Comparison of ENCODE assay signal across 1 cellular context in genomic region chr5:41148448-41148847, GRCh38.
TF ChIP-seq lines count a peak whose summit lies in the region.

No MANE protein-coding gene starts in this region.

TF ChIP-seq in HepG2, 621 proteins besides CTCF, POLR2A, EP300 and RAD21 (continued from another document):
- TF ChIP-seq, protein P1, sequence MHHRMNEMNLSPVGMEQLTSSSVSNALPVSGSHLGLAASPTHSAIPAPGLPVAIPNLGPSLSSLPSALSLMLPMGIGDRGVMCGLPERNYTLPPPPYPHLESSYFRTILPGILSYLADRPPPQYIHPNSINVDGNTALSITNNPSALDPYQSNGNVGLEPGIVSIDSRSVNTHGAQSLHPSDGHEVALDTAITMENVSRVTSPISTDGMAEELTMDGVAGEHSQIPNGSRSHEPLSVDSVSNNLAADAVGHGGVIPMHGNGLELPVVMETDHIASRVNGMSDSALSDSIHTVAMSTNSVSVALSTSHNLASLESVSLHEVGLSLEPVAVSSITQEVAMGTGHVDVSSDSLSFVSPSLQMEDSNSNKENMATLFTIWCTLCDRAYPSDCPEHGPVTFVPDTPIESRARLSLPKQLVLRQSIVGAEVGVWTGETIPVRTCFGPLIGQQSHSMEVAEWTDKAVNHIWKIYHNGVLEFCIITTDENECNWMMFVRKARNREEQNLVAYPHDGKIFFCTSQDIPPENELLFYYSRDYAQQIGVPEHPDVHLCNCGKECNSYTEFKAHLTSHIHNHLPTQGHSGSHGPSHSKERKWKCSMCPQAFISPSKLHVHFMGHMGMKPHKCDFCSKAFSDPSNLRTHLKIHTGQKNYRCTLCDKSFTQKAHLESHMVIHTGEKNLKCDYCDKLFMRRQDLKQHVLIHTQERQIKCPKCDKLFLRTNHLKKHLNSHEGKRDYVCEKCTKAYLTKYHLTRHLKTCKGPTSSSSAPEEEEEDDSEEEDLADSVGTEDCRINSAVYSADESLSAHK (CRISPR knock-in tag; IDR thresholded peaks at IDR 0.05; ENCODE audit: borderline replicate concordance), result no peak
- TF ChIP-seq YY1 (IDR thresholded peaks at IDR 0.05; ENCODE audit: insufficient read depth, insufficient replicate concordance, low read depth, low read length) (no peak), ZNF670 (CRISPR knock-in tag; IDR thresholded peaks at IDR 0.05; ENCODE audit: borderline replicate concordance) (no peak), NFKBIZ (CRISPR knock-in tag; IDR thresholded peaks at IDR 0.05) (no peak), FOXM1 (CRISPR knock-in tag; IDR thresholded peaks at IDR 0.05) (no peak), GABPB1 (CRISPR knock-in tag; IDR thresholded peaks at IDR 0.05) (no peak), NR2F2 (IDR thresholded peaks at IDR 0.05; ENCODE audit: borderline replicate concordance, low read depth) (no peak), HHEX (CRISPR knock-in tag; IDR thresholded peaks at IDR 0.05) (no peak), NONO (IDR thresholded peaks at IDR 0.05) (no peak), NONO (CRISPR knock-in tag; conservative IDR thresholded peaks at IDR 0.05) (no peak)
- TF ChIP-seq, protein P2, sequence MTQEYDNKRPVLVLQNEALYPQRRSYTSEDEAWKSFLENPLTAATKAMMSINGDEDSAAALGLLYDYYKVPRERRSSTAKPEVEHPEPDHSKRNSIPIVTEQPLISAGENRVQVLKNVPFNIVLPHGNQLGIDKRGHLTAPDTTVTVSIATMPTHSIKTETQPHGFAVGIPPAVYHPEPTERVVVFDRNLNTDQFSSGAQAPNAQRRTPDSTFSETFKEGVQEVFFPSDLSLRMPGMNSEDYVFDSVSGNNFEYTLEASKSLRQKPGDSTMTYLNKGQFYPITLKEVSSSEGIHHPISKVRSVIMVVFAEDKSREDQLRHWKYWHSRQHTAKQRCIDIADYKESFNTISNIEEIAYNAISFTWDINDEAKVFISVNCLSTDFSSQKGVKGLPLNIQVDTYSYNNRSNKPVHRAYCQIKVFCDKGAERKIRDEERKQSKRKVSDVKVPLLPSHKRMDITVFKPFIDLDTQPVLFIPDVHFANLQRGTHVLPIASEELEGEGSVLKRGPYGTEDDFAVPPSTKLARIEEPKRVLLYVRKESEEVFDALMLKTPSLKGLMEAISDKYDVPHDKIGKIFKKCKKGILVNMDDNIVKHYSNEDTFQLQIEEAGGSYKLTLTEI (CRISPR knock-in tag; conservative IDR thresholded peaks at IDR 0.05), result no peak
- TF ChIP-seq, protein P3, sequence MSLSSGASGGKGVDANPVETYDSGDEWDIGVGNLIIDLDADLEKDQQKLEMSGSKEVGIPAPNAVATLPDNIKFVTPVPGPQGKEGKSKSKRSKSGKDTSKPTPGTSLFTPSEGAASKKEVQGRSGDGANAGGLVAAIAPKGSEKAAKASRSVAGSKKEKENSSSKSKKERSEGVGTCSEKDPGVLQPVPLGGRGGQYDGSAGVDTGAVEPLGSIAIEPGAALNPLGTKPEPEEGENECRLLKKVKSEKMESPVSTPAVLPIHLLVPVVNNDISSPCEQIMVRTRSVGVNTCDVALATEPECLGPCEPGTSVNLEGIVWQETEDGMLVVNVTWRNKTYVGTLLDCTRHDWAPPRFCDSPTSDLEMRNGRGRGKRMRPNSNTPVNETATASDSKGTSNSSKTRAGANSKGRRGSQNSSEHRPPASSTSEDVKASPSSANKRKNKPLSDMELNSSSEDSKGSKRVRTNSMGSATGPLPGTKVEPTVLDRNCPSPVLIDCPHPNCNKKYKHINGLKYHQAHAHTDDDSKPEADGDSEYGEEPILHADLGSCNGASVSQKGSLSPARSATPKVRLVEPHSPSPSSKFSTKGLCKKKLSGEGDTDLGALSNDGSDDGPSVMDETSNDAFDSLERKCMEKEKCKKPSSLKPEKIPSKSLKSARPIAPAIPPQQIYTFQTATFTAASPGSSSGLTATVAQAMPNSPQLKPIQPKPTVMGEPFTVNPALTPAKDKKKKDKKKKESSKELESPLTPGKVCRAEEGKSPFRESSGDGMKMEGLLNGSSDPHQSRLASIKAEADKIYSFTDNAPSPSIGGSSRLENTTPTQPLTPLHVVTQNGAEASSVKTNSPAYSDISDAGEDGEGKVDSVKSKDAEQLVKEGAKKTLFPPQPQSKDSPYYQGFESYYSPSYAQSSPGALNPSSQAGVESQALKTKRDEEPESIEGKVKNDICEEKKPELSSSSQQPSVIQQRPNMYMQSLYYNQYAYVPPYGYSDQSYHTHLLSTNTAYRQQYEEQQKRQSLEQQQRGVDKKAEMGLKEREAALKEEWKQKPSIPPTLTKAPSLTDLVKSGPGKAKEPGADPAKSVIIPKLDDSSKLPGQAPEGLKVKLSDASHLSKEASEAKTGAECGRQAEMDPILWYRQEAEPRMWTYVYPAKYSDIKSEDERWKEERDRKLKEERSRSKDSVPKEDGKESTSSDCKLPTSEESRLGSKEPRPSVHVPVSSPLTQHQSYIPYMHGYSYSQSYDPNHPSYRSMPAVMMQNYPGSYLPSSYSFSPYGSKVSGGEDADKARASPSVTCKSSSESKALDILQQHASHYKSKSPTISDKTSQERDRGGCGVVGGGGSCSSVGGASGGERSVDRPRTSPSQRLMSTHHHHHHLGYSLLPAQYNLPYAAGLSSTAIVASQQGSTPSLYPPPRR (CRISPR knock-in tag; IDR thresholded peaks at IDR 0.05; ENCODE audit: borderline replicate concordance), result no peak
- TF ChIP-seq, protein P4, sequence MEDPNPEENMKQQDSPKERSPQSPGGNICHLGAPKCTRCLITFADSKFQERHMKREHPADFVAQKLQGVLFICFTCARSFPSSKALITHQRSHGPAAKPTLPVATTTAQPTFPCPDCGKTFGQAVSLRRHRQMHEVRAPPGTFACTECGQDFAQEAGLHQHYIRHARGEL (CRISPR knock-in tag; IDR thresholded peaks at IDR 0.05), result no peak
